Comparison of ENCODE assay signal across 3 cellular contexts in genomic region chr11:119139276-119139675, GRCh38. TPM values are rescaled to one million over a fixed set of nuclear protein-coding genes. Genes with fewer than 3 reads are reported as not detected.
"Had no signal": no experiment of that assay in that cellular context is flagged by ENCODE, and none has a peak within 500 bp of the region (broad histone marks: within the 10 kb centered on the region; RNA-seq: fewer than 3 reads in every experiment).

No MANE protein-coding gene starts in this region.

RNA-seq across cellular contexts. Expression of gene ABCG4, which starts 9.6 kb away (rescaled TPM):
- total RNA-seq: HepG2, HT-29, HT1080 had no signal
